ENCODE assay signal across 14 cellular contexts in genomic region chr22:22552630-22553029, GRCh38. TPM values are rescaled to one million over a fixed set of nuclear protein-coding genes. Genes with fewer than 3 reads are reported as not detected.
DNase-seq lines count a peak whose midpoint lies in the region; FAIRE-seq and TF ChIP-seq lines count a peak whose summit lies in the region.
"Had no signal": no experiment of that assay in that cellular context is flagged by ENCODE, and none has a peak within 500 bp of the region (broad histone marks: within the 10 kb centered on the region; RNA-seq: fewer than 3 reads in every experiment).

No MANE protein-coding gene starts in this region.

- H3K27ac ChIP-seq in astrocyte (ENCODE audit: low read depth, low read length) (no peak overlapping the region), neural progenitor cell (no peak overlapping the region), brain microvascular endothelial cell (no peak overlapping the region)
- H3K27ac ChIP-seq: KMS-11, right atrium auricular region, SJSA1 had no signal

- no peak for FAIRE-seq in astrocyte (lab: Jason Lieb, UNC)

- in situ Hi-C loops in G401 (cut with HindIII; ENCODE audit: low sequenced_read_pairs) (no loop called here), brain microvascular endothelial cell (cut with HindIII; ENCODE audit: low pct_ligation_motif_present, low sequenced_read_pairs) (no loop called here)

- peak overlapping the region; percentile 10 for H2AFZ ChIP-seq in astrocyte (ENCODE audit: low read depth, low read length)
- H2AFZ ChIP-seq in neural progenitor cell (replicated peaks) = no peak overlapping the region

- no peak overlapping the region for H3K4me2 ChIP-seq in astrocyte (ENCODE audit: low read length)
- H3K4me2 ChIP-seq in neural progenitor cell = no peak overlapping the region
- H3K4me2 ChIP-seq: KMS-11 had no signal

- TF ChIP-seq CTCF in GM12872 (IDR thresholded peaks at IDR 0.05; ENCODE audit: insufficient read depth, low read depth, low read length) (peak; percentile 37; the same call in 2 of the 3 replicates), NB4 (IDR thresholded peaks at IDR 0.05; ENCODE audit: low read depth, low read length) (peak; percentile 8), astrocyte (IDR thresholded peaks at IDR 0.05; ENCODE audit: insufficient read depth, low read depth, low read length) (no peak), neural progenitor cell (IDR thresholded peaks at IDR 0.05) (peak; percentile 65), brain microvascular endothelial cell (IDR thresholded peaks at IDR 0.05; ENCODE audit: low read depth, low read length, missing control alignments) (no peak)

- H3K36me3 ChIP-seq in astrocyte (ENCODE audit: insufficient read depth, low read length) (no peaks in the 10 kb centered on the region), neural progenitor cell (no peaks in the 10 kb centered on the region), brain microvascular endothelial cell (replicated peaks) (no peaks in the 10 kb centered on the region)
- H3K36me3 ChIP-seq: right atrium auricular region, SJSA1 had no signal

- DNase-seq in NB4 (ENCODE audit: low read depth) (peak; percentile 58), astrocyte (ENCODE audit: low read depth) (no peak), neural progenitor cell (ENCODE audit: low spot score) (peak; percentile 82), G401 (ENCODE audit: low spot score) (no peak), superior temporal gyrus (ENCODE audit: extremely low spot score) (no peak), brain microvascular endothelial cell (no peak)
- DNase-seq: activated CD4-positive, alpha-beta T cell treated with anti-CD3 and anti-CD28 coated beads for 4 hours; immature natural killer cell; NCI-H446; substantia nigra had no signal

- H3K9me3 Mint-ChIP-seq in astrocyte (ENCODE audit: unreplicated experiment) = no peaks in the 10 kb centered on the region
- H3K9me3 Mint-ChIP-seq in neural progenitor cell = no peaks in the 10 kb centered on the region
- H3K9me3 Mint-ChIP-seq: immature natural killer cell had no signal

- H3K9ac ChIP-seq in astrocyte (ENCODE audit: low read length) (no peak overlapping the region), neural progenitor cell (no peak overlapping the region)
- H3K9ac ChIP-seq: KMS-11 had no signal

- H4K20me1 ChIP-seq in astrocyte (ENCODE audit: insufficient read depth, low read length) (no peaks in the 10 kb centered on the region), neural progenitor cell (ENCODE audit: low read depth) (no peaks in the 10 kb centered on the region)

- no peak overlapping the region for H3K4me3 ChIP-seq in NB4 (ENCODE audit: low read depth, low read length)
- H3K4me3 ChIP-seq in astrocyte (ENCODE audit: insufficient read depth, low read depth, low read length) = no peak overlapping the region
- H3K4me3 ChIP-seq in neural progenitor cell = no peak overlapping the region
- no peak overlapping the region for H3K4me3 ChIP-seq in brain microvascular endothelial cell (ENCODE audit: low read depth, low read length)
- H3K4me3 ChIP-seq: right atrium auricular region, SJSA1 had no signal

- H3K79me2 ChIP-seq in astrocyte (ENCODE audit: insufficient read depth, low read length) = no peaks in the 10 kb centered on the region
- no peaks in the 10 kb centered on the region for H3K79me2 ChIP-seq in neural progenitor cell (ENCODE audit: low read depth)

- no peak for TF ChIP-seq POLR2A in NB4 (IDR thresholded peaks at IDR 0.05; ENCODE audit: extremely low read depth, insufficient read length)

- H3K9me3 ChIP-seq in astrocyte (ENCODE audit: insufficient read depth, low read depth, low read length) = no peaks in the 10 kb centered on the region
- H3K9me3 ChIP-seq in neural progenitor cell (ENCODE audit: low read depth) = no peaks in the 10 kb centered on the region
- H3K9me3 ChIP-seq: right atrium auricular region, SJSA1 had no signal

- no peaks in the 10 kb centered on the region for H3K27me3 ChIP-seq in astrocyte (ENCODE audit: insufficient read depth, low read length)
- peaks cover 93% of the 10 kb centered on the region for H3K27me3 ChIP-seq in neural progenitor cell
- peaks cover 39% of the 10 kb centered on the region for H3K27me3 ChIP-seq in brain microvascular endothelial cell (replicated peaks)
- H3K27me3 ChIP-seq: right atrium auricular region had no signal

- H3K27ac Mint-ChIP-seq in astrocyte (ENCODE audit: unreplicated experiment) (no peak overlapping the region), neural progenitor cell (no peak overlapping the region)
- H3K27ac Mint-ChIP-seq: immature natural killer cell had no signal

- no peaks in the 10 kb centered on the region for H3K4me1 ChIP-seq in astrocyte (ENCODE audit: insufficient read depth, low read length)
- no peaks in the 10 kb centered on the region for H3K4me1 ChIP-seq in neural progenitor cell
- H3K4me1 ChIP-seq: right atrium auricular region, SJSA1 had no signal

- H3K4me1 Mint-ChIP-seq in astrocyte (ENCODE audit: low read depth, unreplicated experiment) (peaks cover 2% of the 10 kb centered on the region), neural progenitor cell (no peaks in the 10 kb centered on the region)
- H3K4me1 Mint-ChIP-seq: immature natural killer cell had no signal

- H3K4me3 Mint-ChIP-seq in astrocyte (ENCODE audit: unreplicated experiment) = no peak overlapping the region
- H3K4me3 Mint-ChIP-seq in neural progenitor cell = no peak overlapping the region
- H3K4me3 Mint-ChIP-seq: immature natural killer cell had no signal

- H3F3A ChIP-seq in neural progenitor cell (ENCODE audit: low read depth) = no peaks in the 10 kb centered on the region

- H3K36me3 Mint-ChIP-seq in astrocyte (ENCODE audit: low read depth, unreplicated experiment) = no peaks in the 10 kb centered on the region
- H3K36me3 Mint-ChIP-seq in neural progenitor cell = no peaks in the 10 kb centered on the region
- H3K36me3 Mint-ChIP-seq: immature natural killer cell had no signal

- peaks cover 57% of the 10 kb centered on the region for H3K27me3 Mint-ChIP-seq in astrocyte (ENCODE audit: low read depth, unreplicated experiment)
- H3K27me3 Mint-ChIP-seq in neural progenitor cell (ENCODE audit: insufficient read depth, low read depth) = peaks cover 8% of the 10 kb centered on the region

RNA-seq across cellular contexts. Expression of gene PRAME, which starts 6.4 kb away (rescaled TPM):
- total RNA-seq in astrocyte (not detected in 2 replicates), neural progenitor cell (ENCODE audit: low replicate concordance) (not detected in 2 replicates)
- total RNA-seq in G401 (2014; rRNA removed; shearing (Covaris generic)) = 2.6 and 11.8 TPM in 2 replicates

RNA-seq across cellular contexts. Expression of gene ZNF280A, which starts 32.6 kb away (rescaled TPM):
- total RNA-seq in astrocyte = 0.09 TPM in 1 of 2 replicates, not detected in the other
- 2.4 and 3.7 TPM in 2 replicates for total RNA-seq in neural progenitor cell (ENCODE audit: low replicate concordance)
- total RNA-seq in G401 (2014; rRNA removed; shearing (Covaris generic)) = 0.68 and 0.98 TPM in 2 replicates
- total RNA-seq: right atrium auricular region had no signal

RNA-seq across cellular contexts. Expression of gene ZNF280B, which starts 44.1 kb away (rescaled TPM):
- total RNA-seq in astrocyte (4.0 and 4.7 TPM in 2 replicates), neural progenitor cell (ENCODE audit: low replicate concordance) (10.4 and 14.2 TPM in 2 replicates)
- 0.49 and 2.0 TPM in 2 replicates for total RNA-seq in G401 (2014; rRNA removed; shearing (Covaris generic))

Comparison
In these comparisons a context has a peak if more than half of its experiments do, and no peak if none do; other contexts are left out.
1. CTCF ChIP-seq: peak in GM12872 (single experiment), NB4 (single experiment) and neural progenitor cell (single experiment); none in astrocyte (single experiment) and brain microvascular endothelial cell (single experiment).
2. DNase-seq: peak in NB4 (single experiment) and neural progenitor cell (single experiment); none in astrocyte (single experiment), G401 (single experiment), superior temporal gyrus (single experiment) and brain microvascular endothelial cell (single experiment).